Comparison of ENCODE assay signal across 28 cellular contexts in the genomic region with DNA sequence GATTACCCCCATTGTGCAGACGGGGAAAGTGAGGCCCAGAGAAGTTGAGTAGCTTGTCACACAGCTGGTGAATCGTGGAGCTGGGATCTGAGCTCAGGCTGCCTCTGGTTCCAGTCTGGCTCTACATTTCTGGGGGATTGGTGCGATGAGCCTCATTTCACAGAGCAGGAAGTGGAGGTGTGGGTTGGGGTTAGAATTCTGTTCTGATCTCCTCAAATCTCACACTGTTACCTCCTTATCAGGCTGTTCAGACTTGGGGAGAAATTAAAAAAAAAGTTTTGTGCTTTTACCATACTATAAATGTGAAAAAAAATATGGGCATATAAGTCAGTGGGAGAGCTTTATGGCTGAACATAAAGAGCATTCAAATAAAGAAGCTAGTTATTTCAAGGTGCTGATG.
"Had no signal": no experiment of that assay in that cellular context is flagged by ENCODE, and none has a peak within 500 bp of the region (broad histone marks: within the 10 kb centered on the region; RNA-seq: fewer than 3 reads in every experiment).

No MANE protein-coding gene starts in this region.

- H3K4me1 ChIP-seq: breast epithelium, colonic mucosa, gastroesophageal sphincter had no signal

- H3K27ac ChIP-seq: ascending aorta, breast epithelium, cardiac muscle cell, colonic mucosa, epithelial cell of prostate, esophagus squamous epithelium, gastroesophageal sphincter, heart right ventricle had no signal

- H3K36me3 Mint-ChIP-seq: activated CD4-positive, alpha-beta memory T cell treated with anti-CD3 and anti-CD28 coated beads for 36 hours; activated CD8-positive, alpha-beta memory T cell treated with anti-CD3 and anti-CD28 coated beads, Interleukin-2, amount 10 ng/mL, durations not matched to agents 7 days and 5 days; activated naive CD8-positive, alpha-beta T cell; brain had no signal

- H3K27me3 ChIP-seq: ascending aorta, breast epithelium, colonic mucosa, gastroesophageal sphincter, heart right ventricle had no signal

- H3K4me3 Mint-ChIP-seq: activated CD4-positive, alpha-beta memory T cell treated with anti-CD3 and anti-CD28 coated beads for 36 hours; activated CD4-positive, alpha-beta T cell treated with anti-CD3 and anti-CD28 coated beads for 36 hours; activated CD4-positive, alpha-beta T cell treated with anti-CD3 and anti-CD28 coated beads, Interleukin-2, amount 10 ng/mL, durations not matched to agents 24 days and 14 days; activated CD8-positive, alpha-beta memory T cell treated with anti-CD3 and anti-CD28 coated beads, Interleukin-2, amount 10 ng/mL, durations not matched to agents 7 days and 5 days; activated CD8-positive, alpha-beta T cell treated with anti-CD3 and anti-CD28 coated beads, Interleukin-2, amount 10 ng/mL, durations not matched to agents 7 days and 5 days; activated naive CD4-positive, alpha-beta T cell treated with anti-CD3 and anti-CD28 coated beads for 36 hours; T-helper 17 cell had no signal

- H3K4me3 ChIP-seq: ascending aorta, breast epithelium, cardiac muscle cell, colonic mucosa, esophagus squamous epithelium, gastroesophageal sphincter, heart right ventricle had no signal

- H3K36me3 ChIP-seq: ascending aorta, breast epithelium, cardiac muscle cell, colonic mucosa, esophagus squamous epithelium, gastroesophageal sphincter, heart right ventricle had no signal

- H3K9me3 Mint-ChIP-seq: activated CD4-positive, alpha-beta memory T cell treated with anti-CD3 and anti-CD28 coated beads for 36 hours; activated CD4-positive, alpha-beta T cell treated with anti-CD3 and anti-CD28 coated beads, Interleukin-2, amount 10 ng/mL, durations not matched to agents 24 days and 14 days; activated naive CD4-positive, alpha-beta T cell treated with anti-CD3 and anti-CD28 coated beads for 36 hours; activated T-helper 2 cell treated with anti-CD3 and anti-CD28 coated beads, Interferon-gamma antibody, Interleukin-2, Interleukin-4, amounts not matched to agents 10 μg/mL and 5 μg/mL and 100 μg/mL, durations not matched to agents 14 hours and 24 hours and 36 hours; brain had no signal

- DNase-seq: activated CD4-positive, alpha-beta memory T cell treated with anti-CD3 and anti-CD28 coated beads for 36 hours; activated CD4-positive, alpha-beta T cell treated with anti-CD3 and anti-CD28 coated beads for 36 hours; activated CD4-positive, alpha-beta T cell treated with anti-CD3 and anti-CD28 coated beads, Interleukin-2, amount 10 ng/mL, durations not matched to agents 24 days and 14 days; activated CD4-positive, CD25-positive, alpha-beta regulatory T cell; activated CD4-positive, CD25-positive, alpha-beta regulatory T cell treated with anti-CD3 and anti-CD28 coated beads, Interleukin-2, amount 50 U/mL, for 72 hours; activated CD8-positive, alpha-beta memory T cell treated with anti-CD3 and anti-CD28 coated beads, Interleukin-2, amount 10 ng/mL, durations not matched to agents 7 days and 5 days; activated CD8-positive, alpha-beta memory T cell treated with anti-CD3 and anti-CD28 coated beads, Interleukin-2, amount 50 U/mL, for 4 hours; activated CD8-positive, alpha-beta T cell treated with anti-CD3 and anti-CD28 coated beads, Interleukin-2, amount 10 ng/mL, durations not matched to agents 7 days and 5 days; activated effector memory CD4-positive, alpha-beta T cell treated with anti-CD3 and anti-CD28 coated beads, Interleukin-2, amount 50 U/mL, for 16 hours; activated naive CD4-positive, alpha-beta T cell treated with anti-CD3 and anti-CD28 coated beads for 36 hours; activated T-cell treated with anti-CD3 and anti-CD28 coated beads, Interleukin-2, amount 50 U/mL, for 1 hour; central memory CD4-positive, alpha-beta T cell; cerebellar nuclear complex; colonic mucosa; effector CD8-positive, alpha-beta T cell; esophagus squamous epithelium; foreskin melanocyte; heart right ventricle; T-helper 1 cell; T-helper 17 cell had no signal

- H3K9me3 ChIP-seq: ascending aorta, breast epithelium, colonic mucosa, esophagus squamous epithelium, gastroesophageal sphincter, heart right ventricle had no signal

- ATAC-seq: activated CD4-positive, alpha-beta T cell treated with anti-CD3 and anti-CD28 coated beads for 36 hours; activated CD8-positive, alpha-beta memory T cell treated with anti-CD3 and anti-CD28 coated beads, Interleukin-2, amount 10 ng/mL, durations not matched to agents 7 days and 5 days; activated CD8-positive, alpha-beta T cell treated with anti-CD3 and anti-CD28 coated beads, Interleukin-2, amount 10 ng/mL, durations not matched to agents 7 days and 5 days; gastroesophageal sphincter; heart right ventricle; T-helper 17 cell had no signal

- H3K27me3 Mint-ChIP-seq: activated naive CD8-positive, alpha-beta T cell; brain had no signal

- H3K27ac Mint-ChIP-seq: activated CD4-positive, alpha-beta memory T cell treated with anti-CD3 and anti-CD28 coated beads for 36 hours; activated CD4-positive, alpha-beta T cell treated with anti-CD3 and anti-CD28 coated beads for 36 hours; activated CD4-positive, alpha-beta T cell treated with anti-CD3 and anti-CD28 coated beads, Interleukin-2, amount 10 ng/mL, durations not matched to agents 24 days and 14 days; activated CD8-positive, alpha-beta memory T cell treated with anti-CD3 and anti-CD28 coated beads, Interleukin-2, amount 10 ng/mL, durations not matched to agents 7 days and 5 days; activated CD8-positive, alpha-beta T cell treated with anti-CD3 and anti-CD28 coated beads, Interleukin-2, amount 10 ng/mL, durations not matched to agents 7 days and 5 days; activated naive CD4-positive, alpha-beta T cell treated with anti-CD3 and anti-CD28 coated beads for 36 hours; activated T-helper 2 cell treated with anti-CD3 and anti-CD28 coated beads, Interferon-gamma antibody, Interleukin-2, Interleukin-4, amounts not matched to agents 10 μg/mL and 5 μg/mL and 100 μg/mL, durations not matched to agents 14 hours and 24 hours and 36 hours; T-helper 17 cell had no signal
